ENCODE assay signal across 25 cellular contexts in genomic region chr7:43559171-43559938, GRCh38.
"Had no signal": no experiment of that assay in that cellular context is flagged by ENCODE, and none has a peak within 500 bp of the region (broad histone marks: within the 10 kb centered on the region; RNA-seq: fewer than 3 reads in every experiment).

No MANE protein-coding gene starts in this region.

- H3K9me3 ChIP-seq: gastrocnemius medialis, neutrophil, ovary, right lobe of liver, tibial nerve had no signal

- ATAC-seq: activated CD4-positive, CD25-positive, alpha-beta regulatory T cell treated with anti-CD3 and anti-CD28 coated beads, Interleukin-2, amount 50 U/mL, for 24 hours; activated T-cell treated with anti-CD3 and anti-CD28 coated beads, Interleukin-2, amount 50 U/mL, for 4 hours; activated T-helper 17 cell treated with anti-CD3 and anti-CD28 coated beads, Interleukin-2, amount 50 U/mL, for 72 hours; gastrocnemius medialis; left colon had no signal

- H3K27ac ChIP-seq: gastrocnemius medialis, neutrophil, ovary, right lobe of liver, tibial nerve, WERI-Rb-1 had no signal

- H3K4me3 ChIP-seq: gastrocnemius medialis, ovary, right lobe of liver, tibial nerve had no signal

- DNase-seq: activated CD4-positive, alpha-beta memory T cell treated with anti-CD3 and anti-CD28 coated beads, Interleukin-2, amount 10 ng/mL, durations not matched to agents 7 days and 5 days; activated CD4-positive, alpha-beta T cell treated with anti-CD3 and anti-CD28 coated beads, Interleukin-2, amount 10 ng/mL, durations not matched to agents 7 days and 5 days; activated CD8-positive, alpha-beta memory T cell treated with anti-CD3 and anti-CD28 coated beads, Interleukin-2, amount 50 U/mL, for 48 hours; activated gamma-delta T cell treated with Interleukin-2 at 50 U/mL for 16 hours; activated naive CD4-positive, alpha-beta T cell treated with anti-CD3 and anti-CD28 coated beads, Interleukin-2, amount 50 U/mL, for 16 hours; activated T-cell treated with anti-CD3 and anti-CD28 coated beads, Interleukin-2, amount 50 U/mL, for 4 hours; amniotic stem cell; endodermal cell; gastrocnemius medialis; hippocampal formation; kidney; left colon; mammary epithelial cell; naive B cell; nephron progenitor cell; ovary; right lobe of liver; stimulated activated CD4-positive, alpha-beta T cell treated with anti-CD3 and anti-CD28 coated beads, Interleukin-2, amount 100 ng/mL, for 48 hours; stimulated activated naive CD4-positive, alpha-beta T cell treated with Interleukin-2 at 50 U/mL for 16 hours; T-helper 9 cell; WERI-Rb-1 had no signal

- H3K4me1 ChIP-seq: gastrocnemius medialis, tibial nerve had no signal

- H3K36me3 ChIP-seq: gastrocnemius medialis, neutrophil, ovary, right lobe of liver, tibial nerve, WERI-Rb-1 had no signal
